1 cellular context compared by ENCODE assay signal in the genomic region with DNA sequence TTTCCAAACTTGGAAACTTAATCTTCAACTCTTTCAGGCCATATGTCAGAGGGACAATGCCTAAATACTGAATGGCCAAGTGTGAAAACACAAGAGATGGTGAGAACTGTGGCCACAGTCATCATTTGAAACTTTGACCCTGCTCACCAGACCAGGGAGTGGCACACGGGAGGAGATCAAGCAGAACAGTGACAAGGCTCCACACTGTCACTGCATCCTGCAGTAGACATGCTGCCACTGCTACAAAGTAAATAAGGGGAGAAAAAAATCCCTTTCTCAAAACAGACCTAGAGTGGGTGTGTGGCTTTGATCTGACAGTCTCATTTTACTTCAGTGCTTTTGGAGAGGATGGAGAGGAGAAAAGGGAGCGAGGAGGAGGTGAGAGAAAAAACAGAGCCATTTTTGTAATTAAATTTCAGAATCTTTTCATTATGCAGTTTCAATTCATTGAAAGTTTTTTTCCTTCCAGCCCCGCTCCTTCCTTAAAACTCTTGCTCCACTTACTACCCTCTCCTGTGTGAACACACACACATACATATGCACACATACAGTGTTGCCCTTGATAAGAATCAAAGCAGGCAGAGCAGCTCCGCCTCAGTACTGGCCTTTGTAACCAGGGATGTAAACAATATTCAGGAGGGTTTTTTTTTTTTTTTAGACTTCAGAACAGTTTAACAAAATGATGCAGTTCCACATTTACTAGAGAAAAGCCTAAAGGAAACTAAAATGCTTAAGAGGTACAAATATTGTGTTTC.
TF ChIP-seq lines count a peak whose summit lies in the region.

No MANE protein-coding gene starts in this region.

TF ChIP-seq in GM12878, 131 proteins besides CTCF, POLR2A, EP300 and RAD21 (continued from another document):
- peak; percentile 95 for TF ChIP-seq ZNF687 (IDR thresholded peaks at IDR 0.05)
- TF ChIP-seq FOXM1 (IDR thresholded peaks at IDR 0.05; ENCODE audit: low read depth, low read length) = 0 out of 2 replicates have a peak, but pooled peaks have one; percentile 54
- TF ChIP-seq BRCA1 (IDR thresholded peaks at IDR 0.05; ENCODE audit: low read depth, low read length) = no peak
- no peak for TF ChIP-seq JUND (IDR thresholded peaks at IDR 0.05; ENCODE audit: low read depth, low read length)
- TF ChIP-seq RUNX3 (IDR thresholded peaks at IDR 0.05; ENCODE audit: low read length) = peak; percentile 77
- TF ChIP-seq HDGF (IDR thresholded peaks at IDR 0.05) = no peak
- TF ChIP-seq KDM1A (IDR thresholded peaks at IDR 0.05; ENCODE audit: borderline replicate concordance) = no peak
- TF ChIP-seq TAF1 (IDR thresholded peaks at IDR 0.05; ENCODE audit: borderline replicate concordance, low read depth, low read length) = no peak
- TF ChIP-seq KLF5 (IDR thresholded peaks at IDR 0.05; ENCODE audit: partially characterized antibody) = no peak
- TF ChIP-seq MYB (IDR thresholded peaks at IDR 0.05; ENCODE audit: borderline replicate concordance, low read depth, low read length) = no peak
- 0 out of 2 replicates have a peak, but pooled peaks have one; percentile 46 for TF ChIP-seq TBL1XR1 (IDR thresholded peaks at IDR 0.05; ENCODE audit: low read depth, low read length)
- no peak for TF ChIP-seq HDAC6 (IDR thresholded peaks at IDR 0.05; ENCODE audit: unreplicated experiment)
- TF ChIP-seq, protein P1, sequence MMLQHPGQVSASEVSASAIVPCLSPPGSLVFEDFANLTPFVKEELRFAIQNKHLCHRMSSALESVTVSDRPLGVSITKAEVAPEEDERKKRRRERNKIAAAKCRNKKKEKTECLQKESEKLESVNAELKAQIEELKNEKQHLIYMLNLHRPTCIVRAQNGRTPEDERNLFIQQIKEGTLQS (IDR thresholded peaks at IDR 0.05; ENCODE audit: borderline replicate concordance, extremely low read depth, low read depth, low read length) = no peak
- TF ChIP-seq ZNF24 (IDR thresholded peaks at IDR 0.05) = no peak
- TF ChIP-seq NBN (IDR thresholded peaks at IDR 0.05) = 0 out of 2 replicates have a peak, but pooled peaks have one; percentile 29
- TF ChIP-seq PRDM15 (CRISPR knock-in tag; IDR thresholded peaks at IDR 0.05) = no peak
- TF ChIP-seq ETV6 (conservative IDR thresholded peaks at IDR 0.05 in 1 of 2, IDR thresholded peaks at IDR 0.05 in 1 of 2; ENCODE audit: borderline replicate concordance in 1 of 2, low read depth in 1 of 2) = no peak
- no peak for TF ChIP-seq SIN3A (IDR thresholded peaks at IDR 0.05; ENCODE audit: low read depth, low read length)
- peak; percentile 45; the same call in 1 of the 2 replicates for TF ChIP-seq BACH1 (IDR thresholded peaks at IDR 0.05; ENCODE audit: borderline replicate concordance)
- TF ChIP-seq, protein P2, sequence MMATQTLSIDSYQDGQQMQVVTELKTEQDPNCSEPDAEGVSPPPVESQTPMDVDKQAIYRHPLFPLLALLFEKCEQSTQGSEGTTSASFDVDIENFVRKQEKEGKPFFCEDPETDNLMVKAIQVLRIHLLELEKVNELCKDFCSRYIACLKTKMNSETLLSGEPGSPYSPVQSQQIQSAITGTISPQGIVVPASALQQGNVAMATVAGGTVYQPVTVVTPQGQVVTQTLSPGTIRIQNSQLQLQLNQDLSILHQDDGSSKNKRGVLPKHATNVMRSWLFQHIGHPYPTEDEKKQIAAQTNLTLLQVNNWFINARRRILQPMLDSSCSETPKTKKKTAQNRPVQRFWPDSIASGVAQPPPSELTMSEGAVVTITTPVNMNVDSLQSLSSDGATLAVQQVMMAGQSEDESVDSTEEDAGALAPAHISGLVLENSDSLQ (IDR thresholded peaks at IDR 0.05) = peak; percentile 52
- TF ChIP-seq NFYA (IDR thresholded peaks at IDR 0.05; ENCODE audit: borderline replicate concordance, low read depth, low read length) = no peak
- no peak for TF ChIP-seq GABPA (IDR thresholded peaks at IDR 0.05; ENCODE audit: low read depth)
- no peak for TF ChIP-seq ASH2L (IDR thresholded peaks at IDR 0.05; ENCODE audit: borderline replicate concordance, low read depth)
- peak; percentile 92 for TF ChIP-seq TCF7 (IDR thresholded peaks at IDR 0.05; ENCODE audit: borderline replicate concordance)
